ENCODE assay signal across 1 cellular context in genomic region chr12:76025601-76026575, GRCh38.
A peak's percentile ranks its signal among the peaks of the same experiment; 100 is the strongest.
TF ChIP-seq lines count a peak whose summit lies in the region.

No MANE protein-coding gene starts in this region.

TF ChIP-seq in HepG2, 621 proteins besides CTCF, POLR2A, EP300 and RAD21 (continued from another document):
- TF ChIP-seq, protein P1, sequence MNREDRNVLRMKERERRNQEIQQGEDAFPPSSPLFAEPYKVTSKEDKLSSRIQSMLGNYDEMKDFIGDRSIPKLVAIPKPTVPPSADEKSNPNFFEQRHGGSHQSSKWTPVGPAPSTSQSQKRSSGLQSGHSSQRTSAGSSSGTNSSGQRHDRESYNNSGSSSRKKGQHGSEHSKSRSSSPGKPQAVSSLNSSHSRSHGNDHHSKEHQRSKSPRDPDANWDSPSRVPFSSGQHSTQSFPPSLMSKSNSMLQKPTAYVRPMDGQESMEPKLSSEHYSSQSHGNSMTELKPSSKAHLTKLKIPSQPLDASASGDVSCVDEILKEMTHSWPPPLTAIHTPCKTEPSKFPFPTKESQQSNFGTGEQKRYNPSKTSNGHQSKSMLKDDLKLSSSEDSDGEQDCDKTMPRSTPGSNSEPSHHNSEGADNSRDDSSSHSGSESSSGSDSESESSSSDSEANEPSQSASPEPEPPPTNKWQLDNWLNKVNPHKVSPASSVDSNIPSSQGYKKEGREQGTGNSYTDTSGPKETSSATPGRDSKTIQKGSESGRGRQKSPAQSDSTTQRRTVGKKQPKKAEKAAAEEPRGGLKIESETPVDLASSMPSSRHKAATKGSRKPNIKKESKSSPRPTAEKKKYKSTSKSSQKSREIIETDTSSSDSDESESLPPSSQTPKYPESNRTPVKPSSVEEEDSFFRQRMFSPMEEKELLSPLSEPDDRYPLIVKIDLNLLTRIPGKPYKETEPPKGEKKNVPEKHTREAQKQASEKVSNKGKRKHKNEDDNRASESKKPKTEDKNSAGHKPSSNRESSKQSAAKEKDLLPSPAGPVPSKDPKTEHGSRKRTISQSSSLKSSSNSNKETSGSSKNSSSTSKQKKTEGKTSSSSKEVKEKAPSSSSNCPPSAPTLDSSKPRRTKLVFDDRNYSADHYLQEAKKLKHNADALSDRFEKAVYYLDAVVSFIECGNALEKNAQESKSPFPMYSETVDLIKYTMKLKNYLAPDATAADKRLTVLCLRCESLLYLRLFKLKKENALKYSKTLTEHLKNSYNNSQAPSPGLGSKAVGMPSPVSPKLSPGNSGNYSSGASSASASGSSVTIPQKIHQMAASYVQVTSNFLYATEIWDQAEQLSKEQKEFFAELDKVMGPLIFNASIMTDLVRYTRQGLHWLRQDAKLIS (CRISPR knock-in tag; IDR thresholded peaks at IDR 0.05): 0 out of 2 replicates have a peak, but pooled peaks have one; percentile 76
- TF ChIP-seq TOPORS (CRISPR knock-in tag; IDR thresholded peaks at IDR 0.05): no peak
- TF ChIP-seq KLF16 (CRISPR knock-in tag; IDR thresholded peaks at IDR 0.05): no peak
- peak; percentile 48; the same call in 1 of the 2 replicates for TF ChIP-seq ZC3H13 (CRISPR knock-in tag; IDR thresholded peaks at IDR 0.05)
- no peak for TF ChIP-seq ZNF253 (CRISPR knock-in tag; IDR thresholded peaks at IDR 0.05; ENCODE audit: borderline replicate concordance)
- peak; percentile 14; the same call in 1 of the 2 replicates for TF ChIP-seq STAG1 (CRISPR knock-in tag; IDR thresholded peaks at IDR 0.05)
- TF ChIP-seq ATRX (CRISPR knock-in tag; IDR thresholded peaks at IDR 0.05; ENCODE audit: borderline replicate concordance): no peak
- TF ChIP-seq TBX3 (IDR thresholded peaks at IDR 0.05; ENCODE audit: borderline replicate concordance): no peak
